Comparison of ENCODE assay signal across 20 cellular contexts in the genomic region with DNA sequence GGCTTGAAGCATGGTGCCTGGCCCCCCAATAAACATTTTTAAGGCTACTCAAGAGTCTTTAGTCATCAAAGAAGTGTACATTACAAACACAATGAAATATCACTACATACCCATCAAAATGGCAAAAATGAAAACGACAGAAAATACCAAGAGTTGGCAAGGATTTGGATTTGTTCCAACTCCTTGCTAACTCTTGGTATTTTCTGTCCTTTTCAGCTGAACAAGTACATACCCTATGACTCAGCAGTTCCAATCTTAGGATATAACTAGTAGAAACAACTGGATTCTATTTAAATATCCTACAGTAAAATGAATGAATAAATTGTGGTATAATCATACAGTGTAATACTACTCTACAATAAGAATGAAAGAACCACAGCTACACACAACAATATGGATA.
"Had no signal": no experiment of that assay in that cellular context is flagged by ENCODE, and none has a peak within 500 bp of the region (broad histone marks: within the 10 kb centered on the region; RNA-seq: fewer than 3 reads in every experiment).

No MANE protein-coding gene starts in this region.

- H3K79me2 ChIP-seq: parathyroid adenoma had no signal

- H3K4me1 ChIP-seq: adrenal gland, body of pancreas, parathyroid adenoma, tibial artery, uterus had no signal

- H3K9me3 ChIP-seq: adrenal gland, body of pancreas, neutrophil, tibial artery, uterus had no signal

- H2AFZ ChIP-seq: parathyroid adenoma had no signal

- H3K36me3 ChIP-seq: adrenal gland, neutrophil, tibial artery, uterus had no signal

- ATAC-seq: activated CD4-positive, alpha-beta T cell treated with anti-CD3 and anti-CD28 coated beads for 36 hours; activated CD8-positive, alpha-beta memory T cell treated with anti-CD3 and anti-CD28 coated beads, Interleukin-2, amount 10 ng/mL, durations not matched to agents 7 days and 5 days; body of pancreas; left ventricle myocardium superior; natural killer cell had no signal

- H3K9ac ChIP-seq: parathyroid adenoma had no signal

- H3K27ac ChIP-seq: adrenal gland, body of pancreas, neutrophil, parathyroid adenoma, tibial artery, uterus had no signal

- DNase-seq: activated CD4-positive, alpha-beta memory T cell treated with anti-CD3 and anti-CD28 coated beads for 36 hours; activated CD4-positive, alpha-beta T cell treated with anti-CD3 and anti-CD28 coated beads for 36 hours; activated CD8-positive, alpha-beta memory T cell treated with anti-CD3 and anti-CD28 coated beads, Interleukin-2, amount 10 ng/mL, durations not matched to agents 7 days and 5 days; activated naive CD4-positive, alpha-beta T cell treated with anti-CD3 and anti-CD28 coated beads, Interleukin-2, amount 50 U/mL, for 16 hours; activated T-cell treated with anti-CD3 and anti-CD28 coated beads, Interleukin-2, amount 50 U/mL, for 1 hour; adrenal gland; body of pancreas; cortex of kidney; effector memory CD4-positive, alpha-beta T cell; hippocampal formation; left ventricle myocardium superior; natural killer cell; retina; stimulated activated CD4-positive, alpha-beta T cell treated with anti-CD3 and anti-CD28 coated beads, Interleukin-4, amount 100 ng/mL, for 1 hour; stimulated activated naive CD4-positive, alpha-beta T cell; T-helper 2 cell; tibial artery; uterus had no signal

- H3K27me3 ChIP-seq: adrenal gland, body of pancreas, neutrophil, tibial artery, uterus had no signal

- H3K4me3 ChIP-seq: adrenal gland, body of pancreas, tibial artery, uterus had no signal
